Comparison of ENCODE assay signal across 36 cellular contexts in genomic region chr19:5183616-5184015, GRCh38.
"Had no signal": no experiment of that assay in that cellular context is flagged by ENCODE, and none has a peak within 500 bp of the region (broad histone marks: within the 10 kb centered on the region; RNA-seq: fewer than 3 reads in every experiment).

No MANE protein-coding gene starts in this region.

- ATAC-seq: activated CD8-positive, alpha-beta T cell treated with anti-CD3 and anti-CD28 coated beads for 36 hours; activated naive CD4-positive, alpha-beta T cell treated with anti-CD3 and anti-CD28 coated beads, Interleukin-2, amount 50 U/mL, for 72 hours; activated T-cell treated with anti-CD3 and anti-CD28 coated beads, Interleukin-2, amount 50 U/mL, for 4 hours; activated T-cell treated with anti-CD3 and anti-CD28 coated beads, Interleukin-2, amount 50 U/mL, for 72 hours; activated T-helper 17 cell treated with anti-CD3 and anti-CD28 coated beads, Interleukin-2, amount 50 U/mL, for 72 hours; body of pancreas had no signal

- H3K4me1 Mint-ChIP-seq: activated B cell treated with CpG ODN at 0.5 μM for 24 hours; activated CD4-positive, alpha-beta T cell treated with anti-CD3 and anti-CD28 coated beads, Interleukin-2, amount 10 ng/mL, durations not matched to agents 24 days and 14 days; activated naive CD8-positive, alpha-beta T cell treated with anti-CD3 and anti-CD28 coated beads for 36 hours; activated T-helper 17 cell treated with anti-CD3 and anti-CD28 coated beads, Interleukin-2, amount 50 U/mL, for 72 hours had no signal

- H3K9me3 Mint-ChIP-seq: activated B cell treated with CpG ODN at 0.5 μM for 24 hours; activated CD4-positive, alpha-beta memory T cell treated with anti-CD3 and anti-CD28 coated beads for 36 hours; activated CD4-positive, alpha-beta T cell treated with anti-CD3 and anti-CD28 coated beads, Interleukin-2, amount 10 ng/mL, durations not matched to agents 24 days and 14 days; activated CD8-positive, alpha-beta T cell treated with anti-CD3 and anti-CD28 coated beads for 36 hours; activated naive CD4-positive, alpha-beta T cell treated with anti-CD3 and anti-CD28 coated beads for 36 hours; activated naive CD4-positive, alpha-beta T cell treated with anti-CD3 and anti-CD28 coated beads, Interleukin-2, amount 50 U/mL, for 72 hours; activated naive CD8-positive, alpha-beta T cell treated with anti-CD3 and anti-CD28 coated beads for 36 hours; activated T-cell treated with anti-CD3 and anti-CD28 coated beads, Interleukin-2, amount 50 U/mL, for 4 hours; activated T-cell treated with anti-CD3 and anti-CD28 coated beads, Interleukin-2, amount 50 U/mL, for 72 hours; activated T-helper 1 cell treated with anti-CD3 and anti-CD28 coated beads, Interleukin-12 subunit alpha, Interleukin-12 subunit beta, Interleukin-2, Interleukin-4 antibody, amounts not matched to agents 30 ng/mL and 10 ng/mL and 1 ng/mL, durations not matched to agents 14 hours and 24 hours and 36 hours; activated T-helper 17 cell treated with anti-CD3 and anti-CD28 coated beads, Interleukin-2, amount 50 U/mL, for 72 hours; T-helper 1 cell treated with Interleukin-12 subunit alpha and Interleukin-12 subunit beta and Interleukin-4 antibody, amounts not matched to agents 30 μg/mL and 1 μg/mL, for 36 hours; T-helper 2 cell treated with Interferon-gamma antibody and Interleukin-4, amounts not matched to agents 5 μg/mL and 100 μg/mL, for 36 hours had no signal

- H3K27ac ChIP-seq: adrenal gland, body of pancreas, brain microvascular endothelial cell, VCaP had no signal

- H3K9me3 ChIP-seq: adrenal gland, body of pancreas had no signal

- H3K27me3 ChIP-seq: adrenal gland, body of pancreas, brain microvascular endothelial cell had no signal

- H3K27me3 Mint-ChIP-seq: activated CD4-positive, alpha-beta T cell treated with anti-CD3 and anti-CD28 coated beads, Interleukin-2, amount 10 ng/mL, durations not matched to agents 24 days and 14 days; activated naive CD8-positive, alpha-beta T cell treated with anti-CD3 and anti-CD28 coated beads for 36 hours had no signal

- H3K4me3 ChIP-seq: adrenal gland, body of pancreas had no signal

- DNase-seq: activated B cell treated with CpG ODN at 0.5 μM for 24 hours; activated CD4-positive, alpha-beta memory T cell treated with anti-CD3 and anti-CD28 coated beads for 36 hours; activated CD4-positive, alpha-beta T cell treated with anti-CD3 and anti-CD28 coated beads for 4 hours; activated CD4-positive, alpha-beta T cell treated with anti-CD3 and anti-CD28 coated beads, Interleukin-2, amount 10 ng/mL, durations not matched to agents 24 days and 14 days; activated CD4-positive, alpha-beta T cell treated with anti-CD3 and anti-CD28 coated beads, Interleukin-2, amount 50 U/mL, for 1 hour; activated CD4-positive, alpha-beta T cell treated with anti-CD3 and anti-CD28 coated beads, Interleukin-2, amount 50 U/mL, for 4 hours; activated CD4-positive, CD25-positive, alpha-beta regulatory T cell treated with anti-CD3 and anti-CD28 coated beads, Interleukin-2, amount 50 U/mL, for 72 hours; activated CD8-positive, alpha-beta memory T cell treated with anti-CD3 and anti-CD28 coated beads, Interleukin-2, amount 50 U/mL, for 4 hours; activated CD8-positive, alpha-beta T cell treated with anti-CD3 and anti-CD28 coated beads for 36 hours; activated effector memory CD4-positive, alpha-beta T cell treated with anti-CD3 and anti-CD28 coated beads, Interleukin-2, amount 50 U/mL, for 16 hours; activated gamma-delta T cell treated with Interleukin-2 at 50 U/mL for 16 hours; activated naive CD4-positive, alpha-beta T cell; activated naive CD4-positive, alpha-beta T cell treated with anti-CD3 and anti-CD28 coated beads for 36 hours; activated naive CD4-positive, alpha-beta T cell treated with anti-CD3 and anti-CD28 coated beads, Interleukin-2, amount 50 U/mL, for 16 hours; activated naive CD8-positive, alpha-beta T cell treated with anti-CD3 and anti-CD28 coated beads for 36 hours; activated T-cell treated with anti-CD3 and anti-CD28 coated beads for 4 hours; activated T-cell treated with anti-CD3 and anti-CD28 coated beads, Interleukin-2, amount 50 U/mL, for 1 hour; activated T-cell treated with anti-CD3 and anti-CD28 coated beads, Interleukin-2, amount 50 U/mL, for 4 hours; activated T-cell treated with anti-CD3 and anti-CD28 coated beads, Interleukin-2, amount 50 U/mL, for 72 hours; adrenal gland; amniotic stem cell; aorta; body of pancreas; brain microvascular endothelial cell; central memory CD4-positive, alpha-beta T cell; T-helper 1 cell; T-helper 2 cell; T-helper 9 cell had no signal

- H3K4me3 Mint-ChIP-seq: activated B cell treated with CpG ODN at 0.5 μM for 24 hours; activated CD4-positive, alpha-beta memory T cell treated with anti-CD3 and anti-CD28 coated beads for 36 hours; activated CD4-positive, alpha-beta T cell treated with anti-CD3 and anti-CD28 coated beads, Interleukin-2, amount 10 ng/mL, durations not matched to agents 24 days and 14 days; activated CD8-positive, alpha-beta T cell treated with anti-CD3 and anti-CD28 coated beads for 36 hours; activated naive CD4-positive, alpha-beta T cell treated with anti-CD3 and anti-CD28 coated beads for 36 hours; activated naive CD8-positive, alpha-beta T cell treated with anti-CD3 and anti-CD28 coated beads for 36 hours; activated T-cell treated with anti-CD3 and anti-CD28 coated beads, Interleukin-2, amount 50 U/mL, for 4 hours; activated T-cell treated with anti-CD3 and anti-CD28 coated beads, Interleukin-2, amount 50 U/mL, for 72 hours; activated T-helper 1 cell treated with anti-CD3 and anti-CD28 coated beads, Interleukin-12 subunit alpha, Interleukin-12 subunit beta, Interleukin-2, Interleukin-4 antibody, amounts not matched to agents 30 ng/mL and 10 ng/mL and 1 ng/mL, durations not matched to agents 14 hours and 24 hours and 36 hours; activated T-helper 17 cell treated with anti-CD3 and anti-CD28 coated beads, Interleukin-2, amount 50 U/mL, for 72 hours; T-helper 1 cell treated with Interleukin-12 subunit alpha and Interleukin-12 subunit beta and Interleukin-4 antibody, amounts not matched to agents 30 μg/mL and 1 μg/mL, for 36 hours; T-helper 2 cell treated with Interferon-gamma antibody and Interleukin-4, amounts not matched to agents 5 μg/mL and 100 μg/mL, for 36 hours had no signal

- H3K36me3 Mint-ChIP-seq: activated CD4-positive, alpha-beta memory T cell treated with anti-CD3 and anti-CD28 coated beads for 36 hours; activated naive CD4-positive, alpha-beta T cell treated with anti-CD3 and anti-CD28 coated beads, Interleukin-2, amount 50 U/mL, for 72 hours; activated naive CD8-positive, alpha-beta T cell treated with anti-CD3 and anti-CD28 coated beads for 36 hours had no signal

- FAIRE-seq: astrocyte, TTC549 had no signal

- H3K4me1 ChIP-seq: adrenal gland, body of pancreas had no signal

- H3K27ac Mint-ChIP-seq: activated B cell treated with CpG ODN at 0.5 μM for 24 hours; activated CD4-positive, alpha-beta memory T cell treated with anti-CD3 and anti-CD28 coated beads for 36 hours; activated CD4-positive, alpha-beta T cell treated with anti-CD3 and anti-CD28 coated beads, Interleukin-2, amount 10 ng/mL, durations not matched to agents 24 days and 14 days; activated CD8-positive, alpha-beta T cell treated with anti-CD3 and anti-CD28 coated beads for 36 hours; activated naive CD4-positive, alpha-beta T cell treated with anti-CD3 and anti-CD28 coated beads for 36 hours; activated naive CD4-positive, alpha-beta T cell treated with anti-CD3 and anti-CD28 coated beads, Interleukin-2, amount 50 U/mL, for 72 hours; activated naive CD8-positive, alpha-beta T cell treated with anti-CD3 and anti-CD28 coated beads for 36 hours; activated T-cell treated with anti-CD3 and anti-CD28 coated beads, Interleukin-2, amount 50 U/mL, for 72 hours; activated T-helper 1 cell treated with anti-CD3 and anti-CD28 coated beads, Interleukin-12 subunit alpha, Interleukin-12 subunit beta, Interleukin-2, Interleukin-4 antibody, amounts not matched to agents 30 ng/mL and 10 ng/mL and 1 ng/mL, durations not matched to agents 14 hours and 24 hours and 36 hours; activated T-helper 17 cell treated with anti-CD3 and anti-CD28 coated beads, Interleukin-2, amount 50 U/mL, for 72 hours; T-helper 1 cell treated with Interleukin-12 subunit alpha and Interleukin-12 subunit beta and Interleukin-4 antibody, amounts not matched to agents 30 μg/mL and 1 μg/mL, for 36 hours; T-helper 2 cell treated with Interferon-gamma antibody and Interleukin-4, amounts not matched to agents 5 μg/mL and 100 μg/mL, for 36 hours had no signal

- H3K36me3 ChIP-seq: adrenal gland, brain microvascular endothelial cell had no signal
